Comparison of ENCODE assay signal across 2 cellular contexts in genomic region chr3:24415819-24416218, GRCh38.
"Had no signal": no experiment of that assay in that cellular context is flagged by ENCODE, and none has a peak within 500 bp of the region (broad histone marks: within the 10 kb centered on the region; RNA-seq: fewer than 3 reads in every experiment).

No MANE protein-coding gene starts in this region.

- ATAC-seq: GM12878 had no signal

- DNase-seq: GF-D8 had no signal

- H3K4me3 ChIP-seq: GM12878 had no signal
